14 cellular contexts compared by ENCODE assay signal in genomic region chr4:41590591-41590990, GRCh38. TPM values are rescaled to one million over a fixed set of nuclear protein-coding genes. Genes with fewer than 3 reads are reported as not detected.
DNase-seq lines count a peak whose midpoint lies in the region; ATAC-seq and TF ChIP-seq lines count a peak whose summit lies in the region.
"Had no signal": no experiment of that assay in that cellular context is flagged by ENCODE, and none has a peak within 500 bp of the region (broad histone marks: within the 10 kb centered on the region; RNA-seq: fewer than 3 reads in every experiment).

No MANE protein-coding gene starts in this region.

- no peaks in the 10 kb centered on the region for H3K36me3 ChIP-seq in SK-N-SH (replicated peaks in 1 of 2; ENCODE audit: control insufficient read depth in 1 of 2, insufficient read depth in 2 of 2, low read length in 1 of 2)
- H3K36me3 ChIP-seq: neutrophil had no signal

- TF ChIP-seq CTCF in SK-N-SH (IDR thresholded peaks at IDR 0.05), result no peak

- CTCF ChIA-PET in SK-N-SH (lab: Yijun Ruan, JAX), result interaction anchor here (0.7 to 2.1 kb wide), 3 partner anchors 54 to 310 kb away, joined by 3 to 5 read pairs (median 3); no protein-coding TSS in a partner anchor

- H3K9ac ChIP-seq in SK-N-SH, result no peak overlapping the region

- WGBS in SK-N-SH (ENCODE audit: low lambda C conversion rate), result 10% methylated on average over 3 of the region's 3 CpGs

- no peak overlapping the region for H2AFZ ChIP-seq in SK-N-SH (ENCODE audit: low read depth)

- no peaks in the 10 kb centered on the region for H3F3A ChIP-seq in SK-N-SH (replicated peaks; ENCODE audit: insufficient read depth)

- H3K9me2 ChIP-seq in SK-N-SH, result no peaks in the 10 kb centered on the region

- TF ChIP-seq EP300 in SK-N-SH (IDR thresholded peaks at IDR 0.05; ENCODE audit: borderline replicate concordance in 1 of 2, low read depth in 1 of 2, low read length in 1 of 2), result peak in 1 of 2 experiments; percentile 71; a peak in 1 of 4 replicates

- no peaks in the 10 kb centered on the region for H3K79me2 ChIP-seq in SK-N-SH (ENCODE audit: insufficient read depth)

- peaks cover 0 to 16% of the 10 kb centered on the region in 2 experiments; a peak in 2 of 4 replicates for H3K4me1 ChIP-seq in SK-N-SH (ENCODE audit: control insufficient read depth in 1 of 2, insufficient read depth in 2 of 2, low read depth in 1 of 2, low read length in 1 of 2)

- ATAC-seq in GM19455 (IDR thresholded peaks at IDR 0.05; ENCODE audit: unreplicated experiment) (no peak), HG03521 (IDR thresholded peaks at IDR 0.05; ENCODE audit: unreplicated experiment) (no peak)
- ATAC-seq: activated CD4-positive, alpha-beta T cell treated with anti-CD3 and anti-CD28 coated beads for 36 hours had no signal

- H3K27me3 ChIP-seq in SK-N-SH (ENCODE audit: insufficient read depth), result no peaks in the 10 kb centered on the region; the same call in 1 of the 2 replicates
- H3K27me3 ChIP-seq: neutrophil had no signal

- no peak overlapping the region for H3K4me2 ChIP-seq in SK-N-SH

- TF ChIP-seq RAD21 in SK-N-SH (IDR thresholded peaks at IDR 0.05; ENCODE audit: low read length), result peak; percentile 9; the same call in 1 of the 2 replicates

- no peaks in the 10 kb centered on the region for H3K9me3 ChIP-seq in SK-N-SH
- H3K9me3 ChIP-seq: neutrophil had no signal

- DNase-seq in COR-L47 (lab: John Stamatoyannopoulos, UW), result peak; percentile 84
- peak; percentile 90 for DNase-seq in NCI-H1694 treated with DMSO at 0.1 percent for 48 hours (lab: John Stamatoyannopoulos, UW)
- peak; percentile 50 for DNase-seq in SK-N-SH
- DNase-seq in kidney glomerular epithelial cell (lab: John Stamatoyannopoulos, UW), result peak; percentile 40
- no peak for DNase-seq in occipital lobe (lab: John Stamatoyannopoulos, UW)
- no peak for DNase-seq in SIG-M5 (lab: John Stamatoyannopoulos, UW)
- DNase-seq: activated CD4-positive, alpha-beta T cell treated with anti-CD3 and anti-CD28 coated beads for 36 hours; activated naive CD4-positive, alpha-beta T cell treated with Interleukin-2 at 50 U/mL for 16 hours; CD4-positive, alpha-beta T cell; Karpas-422; stimulated activated CD4-positive, alpha-beta T cell treated with anti-CD3 and anti-CD28 coated beads, Interleukin-1b, Interleukin-23, amount 100 ng/mL, for 48 hours had no signal

- no peaks in the 10 kb centered on the region for H4K20me1 ChIP-seq in SK-N-SH (ENCODE audit: insufficient read depth)

- H3K27ac ChIP-seq in SK-N-SH (ENCODE audit: low read depth in 2 of 2, low read length in 1 of 2), result peak overlapping the region in 1 of 2 experiments; percentile 83; a peak in 2 of 4 replicates
- H3K27ac ChIP-seq: neutrophil had no signal

- no peak overlapping the region for H3K4me3 ChIP-seq in SK-N-SH (ENCODE audit: low read depth in 2 of 2, low read length in 1 of 2)

- POLR2A ChIA-PET in SK-N-SH (lab: Yijun Ruan, JAX), result no interaction called here

TF ChIP-seq in SK-N-SH, 30 proteins besides CTCF, POLR2A, EP300 and RAD21:
- TF ChIP-seq FOXJ3 (CRISPR knock-in tag; IDR thresholded peaks at IDR 0.05) (peak; percentile 59; the same call in 1 of the 2 replicates), RFX5 (IDR thresholded peaks at IDR 0.05; ENCODE audit: low read length) (no peak), RCOR1 (IDR thresholded peaks at IDR 0.05; ENCODE audit: low read length) (peak; percentile 82), CHD2 (IDR thresholded peaks at IDR 0.05; ENCODE audit: low read length, partially characterized antibody) (peak; percentile 68)

RNA-seq across cellular contexts. Expression of gene LIMCH1, which starts 52.6 kb away (rescaled TPM):
- 1.2 and 1.3 TPM in 2 replicates for polyA plus RNA-seq in SK-N-SH (2012; rRNA removed)
- 0.82 and 1.2 TPM in 2 replicates for polyA plus RNA-seq in SK-N-SH (2012; cell fraction: cytosol; rRNA removed)
- polyA plus RNA-seq in SK-N-SH (2012; cell fraction: nucleus; rRNA removed), result 4.3 and 6.5 TPM in 2 replicates
- total RNA-seq in occipital lobe, result 175 TPM
- total RNA-seq: activated CD4-positive, alpha-beta T cell treated with anti-CD3 and anti-CD28 coated beads for 36 hours; CD4-positive, alpha-beta T cell had no signal

Comparison
In these comparisons a context has a peak if more than half of its experiments do, and no peak if none do; other contexts are left out.
1. DNase-seq: peak in COR-L47 (single experiment), NCI-H1694 treated with DMSO at 0.1 percent for 48 hours (single experiment), SK-N-SH (single experiment) and kidney glomerular epithelial cell (single experiment); none in occipital lobe (single experiment) and SIG-M5 (single experiment).